ENCODE assay signal across 33 cellular contexts in genomic region chr5:132895719-132896305, GRCh38. TPM values are rescaled to one million over a fixed set of nuclear protein-coding genes. Genes with fewer than 3 reads are reported as not detected.
DNase-seq lines count a peak whose midpoint lies in the region; ATAC-seq and TF ChIP-seq lines count a peak whose summit lies in the region.
"Had no signal": no experiment of that assay in that cellular context is flagged by ENCODE, and none has a peak within 500 bp of the region (broad histone marks: within the 10 kb centered on the region; RNA-seq: fewer than 3 reads in every experiment).

No MANE protein-coding gene starts in this region.

- no peak for ATAC-seq in HG03025 (IDR thresholded peaks at IDR 0.05; ENCODE audit: low FRiP score, unreplicated experiment)
- ATAC-seq: activated CD4-positive, alpha-beta T cell treated with anti-CD3 and anti-CD28 coated beads for 36 hours; activated CD8-positive, alpha-beta T cell treated with anti-CD3 and anti-CD28 coated beads for 36 hours; activated naive CD4-positive, alpha-beta T cell treated with anti-CD3 and anti-CD28 coated beads, Interleukin-2, amount 50 U/mL, for 72 hours; pancreas; PC-3; upper lobe of right lung had no signal

- H3K4me3 ChIP-seq in breast epithelium = no peak overlapping the region
- H3K4me3 ChIP-seq in MM.1S (ENCODE audit: low read length) = no peak overlapping the region
- no peak overlapping the region for H3K4me3 ChIP-seq in HAP-1
- H3K4me3 ChIP-seq: esophagus muscularis mucosa, hepatocyte, pancreas, upper lobe of right lung had no signal

- intact Hi-C loops in MCF 10A (cut with micrococcal nuclease) = no loop called here
- intact Hi-C loops in breast epithelium (cut with DNase I; ENCODE audit: low total_unique reads) = no loop called here

- no peaks in the 10 kb centered on the region for H3K4me1 Mint-ChIP-seq in MCF 10A (ENCODE audit: insufficient read depth, unreplicated experiment)
- H3K4me1 Mint-ChIP-seq in endothelial cell (ENCODE audit: unreplicated experiment) = no peaks in the 10 kb centered on the region
- no peaks in the 10 kb centered on the region for H3K4me1 Mint-ChIP-seq in nephron progenitor cell
- H3K4me1 Mint-ChIP-seq in activated naive CD8-positive, alpha-beta T cell treated with anti-CD3 and anti-CD28 coated beads for 36 hours = peaks cover 4% of the 10 kb centered on the region
- H3K4me1 Mint-ChIP-seq: neural crest cell had no signal

- no peaks in the 10 kb centered on the region for H3K27me3 Mint-ChIP-seq in MCF 10A (ENCODE audit: insufficient read depth, unreplicated experiment)
- H3K27me3 Mint-ChIP-seq in endothelial cell (ENCODE audit: unreplicated experiment) = no peaks in the 10 kb centered on the region
- H3K27me3 Mint-ChIP-seq in nephron progenitor cell (ENCODE audit: low read depth, poor library complexity) = no peaks in the 10 kb centered on the region
- H3K27me3 Mint-ChIP-seq in activated naive CD8-positive, alpha-beta T cell treated with anti-CD3 and anti-CD28 coated beads for 36 hours = no peaks in the 10 kb centered on the region
- H3K27me3 Mint-ChIP-seq: activated CD4-positive, alpha-beta T cell treated with anti-CD3 and anti-CD28 coated beads for 36 hours; activated CD8-positive, alpha-beta T cell treated with anti-CD3 and anti-CD28 coated beads for 36 hours; IgD-negative memory B cell had no signal

- H3K4me2 ChIP-seq in MM.1S (ENCODE audit: low read depth, low read length) = peak overlapping the region; percentile 69; the same call in 1 of the 2 replicates
- H3K4me2 ChIP-seq: hepatocyte had no signal

- no peak for DNase-seq in MCF 10A (ENCODE audit: unreplicated experiment)
- no peak for DNase-seq in breast epithelium (ENCODE audit: low spot score in 2 of 2)
- no peak for DNase-seq in MM.1S
- DNase-seq in endothelial cell (ENCODE audit: low spot score) = no peak
- no peak for DNase-seq in nephron progenitor cell
- no peak for DNase-seq in HAP-1 (ENCODE audit: low spot score in 2 of 2)
- no peak for DNase-seq in activated naive CD8-positive, alpha-beta T cell treated with anti-CD3 and anti-CD28 coated beads for 36 hours
- DNase-seq: activated CD4-positive, alpha-beta T cell treated with anti-CD3 and anti-CD28 coated beads for 36 hours; activated CD8-positive, alpha-beta T cell treated with anti-CD3 and anti-CD28 coated beads for 36 hours; activated effector memory CD4-positive, alpha-beta T cell treated with Interleukin-2 at 50 U/mL for 16 hours; aorta; caudate nucleus; DND-41; NCI-H1105 treated with DMSO at 0.1 percent for 48 hours; NCI-H187 treated with DMSO at 0.1 percent for 48 hours; NCI-H524 treated with DMSO at 0.1 percent for 48 hours; NK-92 treated with Interleukin-12 subunit alpha and Interleukin-12 subunit beta, amount 100 ng/mL, for 24 hours; pancreas; PC-3; retina; SHP77; small intestine; stimulated activated naive CD4-positive, alpha-beta T cell; upper lobe of right lung had no signal

- H3K9me3 ChIP-seq in breast epithelium (no peaks in the 10 kb centered on the region), MM.1S (replicated peaks; ENCODE audit: insufficient read depth, low read length) (no peaks in the 10 kb centered on the region), HAP-1 (no peaks in the 10 kb centered on the region)
- H3K9me3 ChIP-seq: esophagus muscularis mucosa, pancreas, upper lobe of right lung had no signal

- no peaks in the 10 kb centered on the region for H3K4me1 ChIP-seq in breast epithelium
- peaks cover 13% of the 10 kb centered on the region for H3K4me1 ChIP-seq in MM.1S (ENCODE audit: low read length)
- peaks cover 5% of the 10 kb centered on the region for H3K4me1 ChIP-seq in HAP-1
- H3K4me1 ChIP-seq: pancreas, upper lobe of right lung had no signal

- CTCF ChIA-PET in MCF 10A (lab: Yijun Ruan, JAX) = interaction anchor here (0.5 to 1.7 kb wide), 9 partner anchors 10 to 1796 kb away, joined by 3 to 19 read pairs (median 3); no protein-coding TSS in a partner anchor

- H3K36me3 Mint-ChIP-seq in MCF 10A (ENCODE audit: insufficient read depth, unreplicated experiment) (peaks cover 100% of the 10 kb centered on the region), endothelial cell (ENCODE audit: low read depth, unreplicated experiment) (peaks cover 40% of the 10 kb centered on the region), nephron progenitor cell (ENCODE audit: low read depth) (peaks cover 77% of the 10 kb centered on the region)
- peaks cover 21% of the 10 kb centered on the region for H3K36me3 Mint-ChIP-seq in activated naive CD8-positive, alpha-beta T cell treated with anti-CD3 and anti-CD28 coated beads for 36 hours

- no peak overlapping the region for H3K4me3 Mint-ChIP-seq in MCF 10A (ENCODE audit: unreplicated experiment)
- H3K4me3 Mint-ChIP-seq in endothelial cell (ENCODE audit: unreplicated experiment) = peak overlapping the region; percentile 17
- no peak overlapping the region for H3K4me3 Mint-ChIP-seq in nephron progenitor cell
- no peak overlapping the region for H3K4me3 Mint-ChIP-seq in activated naive CD8-positive, alpha-beta T cell treated with anti-CD3 and anti-CD28 coated beads for 36 hours
- H3K4me3 Mint-ChIP-seq: activated CD4-positive, alpha-beta T cell treated with anti-CD3 and anti-CD28 coated beads for 36 hours; activated CD8-positive, alpha-beta T cell treated with anti-CD3 and anti-CD28 coated beads for 36 hours; IgD-negative memory B cell; neural crest cell; T-helper 2 cell treated with Interferon-gamma antibody and Interleukin-4, amounts not matched to agents 5 μg/mL and 100 μg/mL, for 36 hours had no signal

- no peak overlapping the region for H3K9ac ChIP-seq in MM.1S (ENCODE audit: low read length)

- no peak overlapping the region for H2AFZ ChIP-seq in MM.1S (ENCODE audit: low read length)
- H2AFZ ChIP-seq: hepatocyte had no signal

- H3K27ac Mint-ChIP-seq in MCF 10A (ENCODE audit: low read depth, unreplicated experiment) = peak overlapping the region; percentile 36
- peak overlapping the region; percentile 34 for H3K27ac Mint-ChIP-seq in endothelial cell (ENCODE audit: unreplicated experiment)
- peak overlapping the region; percentile 77 for H3K27ac Mint-ChIP-seq in nephron progenitor cell
- H3K27ac Mint-ChIP-seq in activated naive CD8-positive, alpha-beta T cell treated with anti-CD3 and anti-CD28 coated beads for 36 hours = no peak overlapping the region

- H3K79me2 ChIP-seq in MM.1S (ENCODE audit: low read length) = 0 out of 2 replicates have a peak, but pooled peaks cover 3% of the 10 kb centered on the region

- H3K27me3 ChIP-seq in breast epithelium (no peaks in the 10 kb centered on the region), MM.1S (replicated peaks; ENCODE audit: insufficient read depth, low read length) (no peaks in the 10 kb centered on the region), HAP-1 (ENCODE audit: low read depth) (no peaks in the 10 kb centered on the region)
- H3K27me3 ChIP-seq: esophagus muscularis mucosa, hepatocyte, pancreas, upper lobe of right lung had no signal

- no peaks in the 10 kb centered on the region for H3K9me2 ChIP-seq in MM.1S (replicated peaks; ENCODE audit: insufficient read depth, low read length)

- no TSS peak for BruUV-seq in MCF 10A (replicated peaks; lab: Mats Ljungman, UMichigan)

- POLR2A ChIA-PET in MCF 10A (lab: Yijun Ruan, JAX) = interaction anchor here (0.6 to 1.8 kb wide), 5 partner anchors 11 to 155 kb away, joined by 3 to 9 read pairs (median 4); partner anchors contain the start of genes GDF9, HSPA4 and UQCRQ

- H3K27ac ChIP-seq in breast epithelium (no peak overlapping the region), MM.1S (ENCODE audit: low read length) (peak overlapping the region; percentile 51; the same call in 1 of the 2 replicates)
- H3K27ac ChIP-seq: esophagus muscularis mucosa, hepatocyte, pancreas, upper lobe of right lung had no signal

- no peaks in the 10 kb centered on the region for H4K20me1 ChIP-seq in MM.1S (ENCODE audit: insufficient read depth, low read length)

- H3K9me3 Mint-ChIP-seq in MCF 10A (ENCODE audit: unreplicated experiment) (no peaks in the 10 kb centered on the region), endothelial cell (ENCODE audit: unreplicated experiment) (no peaks in the 10 kb centered on the region), nephron progenitor cell (no peaks in the 10 kb centered on the region)
- no peaks in the 10 kb centered on the region for H3K9me3 Mint-ChIP-seq in activated naive CD8-positive, alpha-beta T cell treated with anti-CD3 and anti-CD28 coated beads for 36 hours
- H3K9me3 Mint-ChIP-seq: activated CD8-positive, alpha-beta T cell treated with anti-CD3 and anti-CD28 coated beads for 36 hours; activated naive CD4-positive, alpha-beta T cell treated with anti-CD3 and anti-CD28 coated beads, Interleukin-2, amount 50 U/mL, for 72 hours; IgD-negative memory B cell; neural crest cell; T-helper 2 cell treated with Interferon-gamma antibody and Interleukin-4, amounts not matched to agents 5 μg/mL and 100 μg/mL, for 36 hours had no signal

- no peak for TF ChIP-seq POLR2A in breast epithelium (IDR thresholded peaks at IDR 0.05)

- in situ Hi-C loops in HAP-1 (cut with MboI; ENCODE audit: low sequenced_read_pairs) = no loop called here

- TF ChIP-seq CTCF in MCF 10A (IDR thresholded peaks at IDR 0.05; ENCODE audit: unreplicated experiment) (no peak), breast epithelium (IDR thresholded peaks at IDR 0.05) (no peak), MM.1S (IDR thresholded peaks at IDR 0.05; ENCODE audit: low read length) (no peak), endothelial cell (IDR thresholded peaks at IDR 0.05; ENCODE audit: unreplicated experiment) (no peak), nephron progenitor cell (IDR thresholded peaks at IDR 0.05) (no peak)

- H3F3A ChIP-seq in MM.1S (ENCODE audit: insufficient read depth, low read length) = peaks cover 9% of the 10 kb centered on the region; the same call in 1 of the 2 replicates

- H3K36me3 ChIP-seq in breast epithelium = peaks cover 8% of the 10 kb centered on the region
- peaks cover 7% of the 10 kb centered on the region; the same call in 1 of the 2 replicates for H3K36me3 ChIP-seq in MM.1S (replicated peaks; ENCODE audit: insufficient read depth, low read length)
- peaks cover 58% of the 10 kb centered on the region for H3K36me3 ChIP-seq in HAP-1 (replicated peaks)

RNA-seq across cellular contexts. Expression of gene LEAP2, which starts 22.3 kb away (rescaled TPM):
- total RNA-seq in MCF 10A (2022) = 2.9 and 3.2 TPM in 2 replicates
- 1 to 10 TPM in 2 of 3 donors, under 1 TPM in 1; 0.80 to 4.1 (median 2.9) TPM for total RNA-seq in breast epithelium
- total RNA-seq in endothelial cell (ENCODE audit: unreplicated experiment) = 0.82 TPM
- total RNA-seq in activated naive CD8-positive, alpha-beta T cell treated with anti-CD3 and anti-CD28 coated beads for 36 hours = 1 to 10 TPM; 1.8 TPM

RNA-seq across cellular contexts. Expression of gene UQCRQ, which starts 29.4 kb away (rescaled TPM):
- total RNA-seq in MCF 10A (2022) = 974 and 1,181 TPM in 2 replicates
- total RNA-seq in breast epithelium = 100 to 1,000 TPM; 106 to 184 (median 150) TPM
- 152 TPM for total RNA-seq in endothelial cell (ENCODE audit: unreplicated experiment)
- total RNA-seq in activated naive CD8-positive, alpha-beta T cell treated with anti-CD3 and anti-CD28 coated beads for 36 hours = 100 to 1,000 TPM; 652 to 654 TPM

RNA-seq across cellular contexts. Expression of gene GDF9, which starts 29.5 kb away (rescaled TPM):
- total RNA-seq in MCF 10A (2022) (0.51 and 0.79 TPM in 2 replicates), breast epithelium (under 1 TPM; 0.33 to 0.64 (median 0.44) TPM), endothelial cell (ENCODE audit: unreplicated experiment) (0.33 TPM)
- under 1 TPM; 0.26 to 0.29 TPM for total RNA-seq in activated naive CD8-positive, alpha-beta T cell treated with anti-CD3 and anti-CD28 coated beads for 36 hours
- total RNA-seq: lung microvascular endothelial cell, M059J, PC-3 had no signal
